9 cellular contexts compared by ENCODE assay signal in the genomic region with DNA sequence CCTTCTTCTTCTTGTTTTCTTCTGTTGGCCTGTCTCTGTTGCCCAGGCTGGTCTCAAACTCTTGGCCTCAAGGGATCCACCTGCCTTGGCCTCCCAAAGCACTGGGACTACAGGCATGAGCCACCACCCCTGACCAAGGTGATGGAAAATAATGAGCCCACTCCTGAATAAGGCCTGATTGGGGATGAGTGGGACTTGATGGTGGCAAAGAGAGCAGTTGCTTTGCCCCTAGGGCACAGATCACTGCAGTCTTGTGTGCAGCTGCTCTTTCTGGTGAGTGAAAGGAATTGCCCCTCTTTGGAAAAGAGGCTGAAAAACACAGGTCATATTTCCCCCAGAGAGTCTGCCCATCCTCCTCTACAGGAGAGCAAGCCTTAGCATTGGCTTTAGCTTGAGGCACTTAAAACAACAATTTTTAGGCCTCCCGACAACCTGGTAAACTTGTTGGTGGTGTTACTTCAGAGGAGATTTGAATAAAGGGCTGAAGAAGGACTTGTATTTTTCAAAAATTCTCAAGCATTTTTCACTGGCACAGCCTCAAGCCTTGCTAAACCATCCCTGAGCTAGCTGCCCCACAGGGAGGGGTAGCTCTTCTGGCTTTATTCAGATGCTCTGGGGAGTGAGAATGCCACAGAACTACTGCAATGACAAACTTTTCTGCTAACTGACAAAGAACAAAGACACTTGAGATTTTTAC. TPM values are rescaled to one million over a fixed set of nuclear protein-coding genes. Genes with fewer than 3 reads are reported as not detected.
A peak's percentile ranks its signal among the peaks of the same experiment; 100 is the strongest.
DNase-seq lines count a peak whose midpoint lies in the region; ATAC-seq and TF ChIP-seq lines count a peak whose summit lies in the region.
"Had no signal": no experiment of that assay in that cellular context is flagged by ENCODE, and none has a peak within 500 bp of the region (broad histone marks: within the 10 kb centered on the region; RNA-seq: fewer than 3 reads in every experiment).

No MANE protein-coding gene starts in this region.

- H3K4me1 Mint-ChIP-seq in effector memory CD8-positive, alpha-beta T cell (ENCODE audit: low read depth in 2 of 2), result peaks cover 34 to 37% of the 10 kb centered on the region in 2 donors
- peaks cover 22 to 38% of the 10 kb centered on the region in 2 donors for H3K4me1 Mint-ChIP-seq in stimulated activated naive B cell treated with anti-CD40 and anti-IgM and Interleukin-4, amounts not matched to agents 10 μg/mL and 1 μg/mL and 100 μg/mL, for 72 hours

- H3K4me3 ChIP-seq in SK-N-SH (ENCODE audit: low read depth in 2 of 2, low read length in 1 of 2) (no peak overlapping the region), Panc1 (ENCODE audit: low read depth in 2 of 2, low read length in 2 of 2) (peak overlapping the region in 1 of 2 experiments; percentile 14; a peak in 1 of 4 replicates)

- peaks cover 3 to 5% of the 10 kb centered on the region in 2 experiments; a peak in 3 of 4 replicates for H3K4me1 ChIP-seq in SK-N-SH (ENCODE audit: control insufficient read depth in 1 of 2, insufficient read depth in 2 of 2, low read depth in 1 of 2, low read length in 1 of 2)
- H3K4me1 ChIP-seq in Panc1 (ENCODE audit: control insufficient read depth, insufficient read depth, low read length), result peaks cover 19% of the 10 kb centered on the region

- ATAC-seq in SK-N-SH treated with all-trans-retinoic acid at 6 μM for 48 hours, result no peak; the same call in 2 of the 3 replicates
- ATAC-seq in Panc1, result peak; percentile 31; the same call in 1 of the 2 replicates
- ATAC-seq in effector memory CD8-positive, alpha-beta T cell (replicated peaks), result no peak
- no peak for ATAC-seq in stimulated activated naive B cell treated with anti-CD40 and anti-IgM and Interleukin-4, amounts not matched to agents 10 μg/mL and 1 μg/mL and 100 μg/mL, for 72 hours (replicated peaks)

- peak overlapping the region; percentile 82 to 92 for H3K27ac Mint-ChIP-seq in effector memory CD8-positive, alpha-beta T cell
- peak overlapping the region; percentile 93 for H3K27ac Mint-ChIP-seq in stimulated activated naive B cell treated with anti-CD40 and anti-IgM and Interleukin-4, amounts not matched to agents 10 μg/mL and 1 μg/mL and 100 μg/mL, for 72 hours

- no peaks in the 10 kb centered on the region for H4K20me1 ChIP-seq in SK-N-SH (ENCODE audit: insufficient read depth)

- WGBS in SK-N-SH (ENCODE audit: low lambda C conversion rate), result 47% methylated on average over 1 of the region's 1 CpG

- in situ Hi-C loops in Panc1 (cut with HindIII; ENCODE audit: low pct_unique_long_range_greater_than_20kb, low sequenced_read_pairs), result no loop called here

- CTCF ChIA-PET in SK-N-SH (lab: Yijun Ruan, JAX) (interaction anchor here (0.8 to 4.1 kb wide), 13 partner anchors 12 to 281 kb away, joined by 3 to 25 read pairs (median 6); a partner anchor contains a TSS), Panc1 (lab: Charles Lee) (interaction anchor here (0.5 kb wide), 1 partner anchor 266 kb away, joined by 3 read pairs; no protein-coding TSS in a partner anchor)

- H3K9me3 ChIP-seq in SK-N-SH (no peaks in the 10 kb centered on the region), Panc1 (ENCODE audit: control insufficient read depth, insufficient read depth, low read depth, low read length) (no peaks in the 10 kb centered on the region)

- intact Hi-C loops in Panc1 (cut with micrococcal nuclease; ENCODE audit: unreplicated experiment), result no loop called here

- peaks cover 21% of the 10 kb centered on the region for H3F3A ChIP-seq in SK-N-SH (replicated peaks; ENCODE audit: insufficient read depth)

- H3K79me2 ChIP-seq in SK-N-SH (ENCODE audit: insufficient read depth), result no peaks in the 10 kb centered on the region

- no peaks in the 10 kb centered on the region for H3K9me2 ChIP-seq in SK-N-SH

- no peaks in the 10 kb centered on the region for H3K9me3 Mint-ChIP-seq in effector memory CD8-positive, alpha-beta T cell
- peaks cover 3 to 8% of the 10 kb centered on the region in 2 donors for H3K9me3 Mint-ChIP-seq in stimulated activated naive B cell treated with anti-CD40 and anti-IgM and Interleukin-4, amounts not matched to agents 10 μg/mL and 1 μg/mL and 100 μg/mL, for 72 hours

- no peak overlapping the region for H3K4me2 ChIP-seq in SK-N-SH

- H3K27ac ChIP-seq in SK-N-SH (ENCODE audit: low read depth in 2 of 2, low read length in 1 of 2) (peak overlapping the region in 1 of 2 experiments; percentile 38; a peak in 2 of 4 replicates), Panc1 (ENCODE audit: low read length) (peak overlapping the region; percentile 91)

- peak overlapping the region; percentile 57; the same call in 1 of the 2 replicates for H2AFZ ChIP-seq in SK-N-SH (ENCODE audit: low read depth)

- no peak for TF ChIP-seq CTCF in SK-N-SH (IDR thresholded peaks at IDR 0.05)
- TF ChIP-seq CTCF in Panc1 (IDR thresholded peaks at IDR 0.05), result no peak

- no TSS peak for BruUV-seq in Panc1 (replicated peaks; lab: Mats Ljungman, UMichigan)

- no peak for TF ChIP-seq EP300 in SK-N-SH (IDR thresholded peaks at IDR 0.05; ENCODE audit: borderline replicate concordance in 1 of 2, low read depth in 1 of 2, low read length in 1 of 2)

- H3K4me3 Mint-ChIP-seq in effector memory CD8-positive, alpha-beta T cell, result peak overlapping the region; percentile 71
- H3K4me3 Mint-ChIP-seq in stimulated activated naive B cell treated with anti-CD40 and anti-IgM and Interleukin-4, amounts not matched to agents 10 μg/mL and 1 μg/mL and 100 μg/mL, for 72 hours, result peak overlapping the region in 1 of 2 donors; percentile 60

- H3K36me3 ChIP-seq in SK-N-SH (replicated peaks in 1 of 2; ENCODE audit: control insufficient read depth in 1 of 2, insufficient read depth in 2 of 2, low read length in 1 of 2) (no peaks in the 10 kb centered on the region), Panc1 (ENCODE audit: control insufficient read depth, insufficient read depth, low read length) (no peaks in the 10 kb centered on the region)

- no peaks in the 10 kb centered on the region for H3K27me3 Mint-ChIP-seq in effector memory CD8-positive, alpha-beta T cell
- peaks cover 6 to 10% of the 10 kb centered on the region in 2 donors for H3K27me3 Mint-ChIP-seq in stimulated activated naive B cell treated with anti-CD40 and anti-IgM and Interleukin-4, amounts not matched to agents 10 μg/mL and 1 μg/mL and 100 μg/mL, for 72 hours

- no peak for DNase-seq in SK-N-SH
- DNase-seq in Panc1 (ENCODE audit: low read depth, low spot score), result no peak
- no peak for DNase-seq in effector memory CD8-positive, alpha-beta T cell
- no peak for DNase-seq in stimulated activated naive B cell treated with anti-CD40 and anti-IgM and Interleukin-4, amounts not matched to agents 10 μg/mL and 1 μg/mL and 100 μg/mL, for 72 hours
- no peak for DNase-seq in NCI-H1048 (lab: John Stamatoyannopoulos, UW)
- DNase-seq in stimulated activated CD4-positive, alpha-beta T cell treated with anti-CD3 and anti-CD28 coated beads, Interleukin-2, amount 100 ng/mL, for 48 hours, result no peak
- no peak for DNase-seq in T1000 (lab: John Stamatoyannopoulos, UW)
- DNase-seq: NCI-H2171 treated with DMSO at 0.1 percent for 48 hours had no signal

- POLR2A ChIA-PET in SK-N-SH (lab: Yijun Ruan, JAX) (no interaction called here), Panc1 (lab: Charles Lee) (no interaction called here)

- H3K36me3 Mint-ChIP-seq in effector memory CD8-positive, alpha-beta T cell (ENCODE audit: insufficient read depth), result peaks cover 10% of the 10 kb centered on the region
- peaks cover 3 to 5% of the 10 kb centered on the region in 2 donors for H3K36me3 Mint-ChIP-seq in stimulated activated naive B cell treated with anti-CD40 and anti-IgM and Interleukin-4, amounts not matched to agents 10 μg/mL and 1 μg/mL and 100 μg/mL, for 72 hours

- no peak for TF ChIP-seq RAD21 in SK-N-SH (IDR thresholded peaks at IDR 0.05; ENCODE audit: low read length)

- no peaks in the 10 kb centered on the region for H3K27me3 ChIP-seq in SK-N-SH (ENCODE audit: insufficient read depth)
- no peaks in the 10 kb centered on the region for H3K27me3 ChIP-seq in Panc1 (ENCODE audit: control insufficient read depth, insufficient read depth, low read length)

- H3K9ac ChIP-seq in SK-N-SH, result no peak overlapping the region

TF ChIP-seq in SK-N-SH, 30 proteins besides CTCF, POLR2A, EP300 and RAD21 (continues in another document):
- TF ChIP-seq JUND (IDR thresholded peaks at IDR 0.05), result no peak

TF ChIP-seq in SK-N-SH treated with all-trans-retinoic acid at 6 μM for 48 hours, 23 proteins besides CTCF, POLR2A, EP300 and RAD21 (continues in another document):
- no peak for TF ChIP-seq ZFP3 (CRISPR knock-in tag; IDR thresholded peaks at IDR 0.05)
- TF ChIP-seq ZNF8 (CRISPR knock-in tag; IDR thresholded peaks at IDR 0.05), result no peak
- no peak for TF ChIP-seq ZFP30 (CRISPR knock-in tag; IDR thresholded peaks at IDR 0.05)

RNA-seq across cellular contexts. Expression of a gene that starts 6.1 kb away (rescaled TPM):
- 4.7 and 7.3 TPM in 2 replicates for polyA plus RNA-seq in SK-N-SH (2012; rRNA removed)
- 3.8 and 4.9 TPM in 2 replicates for polyA plus RNA-seq in SK-N-SH (2012; cell fraction: cytosol; rRNA removed)
- polyA plus RNA-seq in SK-N-SH (2012; cell fraction: nucleus; rRNA removed), result 9.4 and 10.9 TPM in 2 replicates
- total RNA-seq in Panc1 (2021; ENCODE audit: unreplicated experiment), result 15.9 TPM
- polyA plus RNA-seq in Panc1 (2012; ENCODE audit: insufficient read length), result 5.8 TPM

RNA-seq across cellular contexts. Expression of a gene that starts 30.0 kb away (rescaled TPM):
- 0.11 and 0.12 TPM in 2 replicates for polyA plus RNA-seq in SK-N-SH (2012; rRNA removed)
- polyA plus RNA-seq in SK-N-SH (2012; cell fraction: cytosol; rRNA removed), result 0.07 and 0.10 TPM in 2 replicates
- 0.08 and 0.15 TPM in 2 replicates for polyA plus RNA-seq in SK-N-SH (2012; cell fraction: nucleus; rRNA removed)
- not detected for total RNA-seq in Panc1 (2021; ENCODE audit: unreplicated experiment)
- 0.19 TPM for polyA plus RNA-seq in Panc1 (2012; ENCODE audit: insufficient read length)

RNA-seq across cellular contexts. Expression of a gene that starts 43.5 kb away (rescaled TPM):
- polyA plus RNA-seq in SK-N-SH (2012; rRNA removed), result 33.8 and 45.5 TPM in 2 replicates
- polyA plus RNA-seq in SK-N-SH (2012; cell fraction: cytosol; rRNA removed), result 53.9 and 68.0 TPM in 2 replicates
- 18.4 and 44.0 TPM in 2 replicates for polyA plus RNA-seq in SK-N-SH (2012; cell fraction: nucleus; rRNA removed)
- total RNA-seq in Panc1 (2021; ENCODE audit: unreplicated experiment), result 70.7 TPM
- 42.7 TPM for polyA plus RNA-seq in Panc1 (2012; ENCODE audit: insufficient read length)

RNA-seq across cellular contexts. Expression of a gene that starts 44.5 kb away (rescaled TPM):
- not detected in 2 replicates for polyA plus RNA-seq in SK-N-SH (2012; rRNA removed)
- polyA plus RNA-seq in SK-N-SH (2012; cell fraction: cytosol; rRNA removed), result not detected in 2 replicates
- 0.02 TPM in 1 of 2 replicates, not detected in the other for polyA plus RNA-seq in SK-N-SH (2012; cell fraction: nucleus; rRNA removed)
- total RNA-seq in Panc1 (2021; ENCODE audit: unreplicated experiment), result not detected
- polyA plus RNA-seq in Panc1 (2012; ENCODE audit: insufficient read length), result not detected

RNA-seq across cellular contexts. Expression of a gene that starts 51.1 kb away (rescaled TPM):
- 9.3 and 11.7 TPM in 2 replicates for polyA plus RNA-seq in SK-N-SH (2012; rRNA removed)
- polyA plus RNA-seq in SK-N-SH (2012; cell fraction: cytosol; rRNA removed), result 3.5 and 5.2 TPM in 2 replicates
- 16.5 and 22.1 TPM in 2 replicates for polyA plus RNA-seq in SK-N-SH (2012; cell fraction: nucleus; rRNA removed)
- 4.3 TPM for total RNA-seq in Panc1 (2021; ENCODE audit: unreplicated experiment)
- polyA plus RNA-seq in Panc1 (2012; ENCODE audit: insufficient read length), result 4.5 TPM
